8 cellular contexts compared by ENCODE assay signal in the genomic region with DNA sequence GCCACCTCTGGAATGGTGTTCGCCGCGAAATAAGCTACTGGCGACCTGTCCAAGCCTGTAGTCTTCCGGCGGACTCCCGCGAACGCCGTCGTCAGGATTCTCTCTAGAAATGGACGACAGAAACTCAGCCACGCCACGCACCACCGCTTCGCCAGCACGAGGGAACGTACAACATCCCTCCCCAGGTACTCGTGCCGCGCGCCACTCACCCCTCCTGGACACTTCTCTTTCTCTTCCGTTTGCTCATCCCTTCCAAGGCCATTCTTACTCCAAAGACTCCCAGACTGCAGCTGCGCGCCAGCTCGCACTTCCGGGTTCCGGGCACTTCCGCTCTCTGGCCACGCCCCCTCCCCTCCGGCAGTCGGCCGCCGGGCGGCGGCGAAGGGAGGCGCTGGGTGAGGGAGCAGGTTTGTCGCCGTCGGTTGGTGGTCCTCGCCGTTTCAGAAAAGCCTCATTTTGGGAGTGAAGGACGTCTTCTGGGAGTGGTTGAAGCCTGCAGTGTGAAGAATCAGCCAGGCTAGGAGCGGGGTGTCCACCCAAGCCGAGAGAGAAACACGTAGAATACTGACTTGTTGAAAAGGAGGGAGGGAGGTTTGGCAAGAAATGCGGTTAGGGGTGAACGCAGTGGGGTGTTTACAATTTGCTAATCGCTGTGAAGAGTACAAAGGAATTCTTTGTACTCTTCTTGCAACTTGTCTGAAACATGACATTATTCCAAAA. TPM values are rescaled to one million over a fixed set of nuclear protein-coding genes. Genes with fewer than 3 reads are reported as not detected.
DNase-seq lines count a peak whose midpoint lies in the region; FAIRE-seq and TF ChIP-seq lines count a peak whose summit lies in the region.

A gene with protein sequence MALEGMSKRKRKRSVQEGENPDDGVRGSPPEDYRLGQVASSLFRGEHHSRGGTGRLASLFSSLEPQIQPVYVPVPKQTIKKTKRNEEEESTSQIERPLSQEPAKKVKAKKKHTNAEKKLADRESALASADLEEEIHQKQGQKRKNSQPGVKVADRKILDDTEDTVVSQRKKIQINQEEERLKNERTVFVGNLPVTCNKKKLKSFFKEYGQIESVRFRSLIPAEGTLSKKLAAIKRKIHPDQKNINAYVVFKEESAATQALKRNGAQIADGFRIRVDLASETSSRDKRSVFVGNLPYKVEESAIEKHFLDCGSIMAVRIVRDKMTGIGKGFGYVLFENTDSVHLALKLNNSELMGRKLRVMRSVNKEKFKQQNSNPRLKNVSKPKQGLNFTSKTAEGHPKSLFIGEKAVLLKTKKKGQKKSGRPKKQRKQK (minus strand): TSS at position 286 of the 720 bp plus-strand sequence. CDS start 24 bp downstream, at position 262.

- H4K8ac ChIP-seq in neuronal stem cell (ENCODE audit: low read depth, low read length): no peak within 1 kb of the TSS

- WGBS in neuronal stem cell (ENCODE audit: extremely low coverage in 2 of 2, insufficient read length in 2 of 2, insufficient replicate concordance in 1 of 2), 2 donors: no CpG with 5 or more reads among the region's 50 CpGs

- peak within 1 kb of the TSS; percentile 57 for H3K14ac ChIP-seq in neuronal stem cell (ENCODE audit: low read length)

- H2AK5ac ChIP-seq in neuronal stem cell (ENCODE audit: low read depth, low read length): no peak within 1 kb of the TSS

- no peak within 1 kb of the TSS for H2BK120ac ChIP-seq in neuronal stem cell (ENCODE audit: low read depth, low read length)

- H4K91ac ChIP-seq in neuronal stem cell (ENCODE audit: low read depth, low read length, poor library complexity): no peak within 1 kb of the TSS

- no peaks in the 10 kb centered on the region for H3K9me3 ChIP-seq in neuronal stem cell (replicated peaks in 1 of 2; ENCODE audit: control insufficient read depth in 2 of 2, insufficient read depth in 1 of 2, low read depth in 1 of 2, low read length in 2 of 2)
- no peaks in the 10 kb centered on the region for H3K9me3 ChIP-seq in subcutaneous abdominal adipose tissue (ENCODE audit: control insufficient read depth in 5 of 5, low read length in 5 of 5)

- peaks cover 15% of the 10 kb centered on the region for H3K36me3 ChIP-seq in GM06990 (ENCODE audit: control insufficient read depth, insufficient read depth, low read length)
- H3K36me3 ChIP-seq in neuronal stem cell (replicated peaks in 1 of 2; ENCODE audit: control insufficient read depth in 2 of 2, insufficient read depth in 2 of 2, low read length in 2 of 2): peaks cover 13 to 47% of the 10 kb centered on the region in 2 donors
- H3K36me3 ChIP-seq in subcutaneous abdominal adipose tissue (ENCODE audit: control insufficient read depth in 5 of 5, insufficient read depth in 5 of 5, low read length in 5 of 5): peaks cover 10 to 26% (median 21%) of the 10 kb centered on the region in 5 donors

- H3K4me3 ChIP-seq in GM06990 (replicated peaks; ENCODE audit: low read depth, low read length) (peak within 1 kb of the TSS; percentile 68), HFF-Myc (replicated peaks; ENCODE audit: low read depth, low read length) (peak within 1 kb of the TSS; percentile 79), neuronal stem cell (ENCODE audit: low read length in 2 of 2) (peak within 1 kb of the TSS; percentile 77 to 92), subcutaneous abdominal adipose tissue (ENCODE audit: low read depth in 1 of 5, low read length in 5 of 5) (peak within 1 kb of the TSS; percentile 90 to 98 (median 96))

- TF ChIP-seq CTCF in GM06990 (IDR thresholded peaks at IDR 0.05; ENCODE audit: insufficient read depth, low read length, poor library complexity, severe bottlenecking) (peak; percentile 20), HFF-Myc (IDR thresholded peaks at IDR 0.05; ENCODE audit: low read depth, low read length, missing control alignments) (no peak)

- DNase-seq in GM06990 (ENCODE audit: extremely low read depth, insufficient read length): peak; percentile 94
- DNase-seq in HFF-Myc (ENCODE audit: extremely low read depth, low read depth): peak; percentile 51
- DNase-seq in NAMALWA (ENCODE audit: low spot score): peak; percentile 94
- DNase-seq in SK-N-DZ (ENCODE audit: low spot score): peak; percentile 87
- DNase-seq in activated naive CD4-positive, alpha-beta T cell treated with Interleukin-2 at 50 U/mL for 16 hours: peak; percentile 95
- peak; percentile 79 to 89 for DNase-seq in frontal cortex (ENCODE audit: low spot score in 2 of 2)
- peak; percentile 84 for DNase-seq in neuronal stem cell (ENCODE audit: low spot score)

- H3K27ac ChIP-seq in neuronal stem cell (replicated peaks; ENCODE audit: low read length) (peak within 1 kb of the TSS; percentile 77), subcutaneous abdominal adipose tissue (ENCODE audit: low read depth, low read length) (peak within 1 kb of the TSS; percentile 88)

- H3K4me1 ChIP-seq in neuronal stem cell (ENCODE audit: control insufficient read depth in 2 of 2, insufficient read depth in 1 of 2, low read depth in 1 of 2, low read length in 2 of 2) (peaks cover 3% of the 10 kb centered on the region in 2 donors), subcutaneous abdominal adipose tissue (ENCODE audit: control insufficient read depth in 5 of 5, insufficient read depth in 5 of 5, low read length in 5 of 5) (peaks cover 0 to 19% (median 18%) of the 10 kb centered on the region in 5 donors)

- H2BK5ac ChIP-seq in neuronal stem cell (ENCODE audit: low read length): no peak within 1 kb of the TSS

- peaks cover 3% of the 10 kb centered on the region for H3K79me1 ChIP-seq in neuronal stem cell (ENCODE audit: low read depth, low read length)

- H3K4me2 ChIP-seq in neuronal stem cell (ENCODE audit: insufficient read depth, low read length, poor library complexity, severe bottlenecking): peak within 1 kb of the TSS; percentile 63

- peak within 1 kb of the TSS; percentile 92 for H3K23ac ChIP-seq in neuronal stem cell (ENCODE audit: low read depth, low read length, poor library complexity)

- FAIRE-seq in frontal cortex (lab: Jason Lieb, UNC): no peak

- no peaks in the 10 kb centered on the region for H3K27me3 ChIP-seq in GM06990 (replicated peaks; ENCODE audit: control insufficient read depth, insufficient read depth, low read length)
- no peaks in the 10 kb centered on the region for H3K27me3 ChIP-seq in neuronal stem cell (ENCODE audit: control insufficient read depth in 3 of 3, insufficient read depth in 3 of 3, low read depth in 1 of 3, low read length in 3 of 3)
- no peaks in the 10 kb centered on the region for H3K27me3 ChIP-seq in subcutaneous abdominal adipose tissue (ENCODE audit: control insufficient read depth in 5 of 5, insufficient read depth in 4 of 5, low read length in 5 of 5)

- H2AFZ ChIP-seq in neuronal stem cell (ENCODE audit: low read length): peak within 1 kb of the TSS; percentile 88

- peak within 1 kb of the TSS; percentile 93 for H3K18ac ChIP-seq in neuronal stem cell (ENCODE audit: low read length)

- H3K9ac ChIP-seq in neuronal stem cell (ENCODE audit: low read depth, low read length, poor library complexity) (peak within 1 kb of the TSS; percentile 95), subcutaneous abdominal adipose tissue (ENCODE audit: low read length in 5 of 5) (peak within 1 kb of the TSS; percentile 86 to 94 (median 90))

- H3K4ac ChIP-seq in neuronal stem cell (ENCODE audit: low read length): no peak within 1 kb of the TSS

- H2BK12ac ChIP-seq in neuronal stem cell (ENCODE audit: low read length): no peak within 1 kb of the TSS

- no peak within 1 kb of the TSS for H2BK15ac ChIP-seq in neuronal stem cell (ENCODE audit: low read length)

RNA-seq across cellular contexts. Expression of the gene that starts here (rescaled TPM):
- 62.2 and 128 TPM in 2 replicates for polyA plus RNA-seq in SK-N-DZ (2014; cell fraction: cytosol; rRNA removed)
- 54.2 and 66.8 TPM in 2 replicates for polyA plus RNA-seq in SK-N-DZ (2014; cell fraction: nucleus; rRNA removed)
- total RNA-seq in frontal cortex: 58.7 TPM
- 97.9 TPM for polyA plus RNA-seq in neuronal stem cell (2013, experiment 1 of 2)
- polyA plus RNA-seq in neuronal stem cell (2013, experiment 2 of 2): 100 TPM

Comparison
In these comparisons a context has a peak if more than half of its experiments do, and no peak if none do; other contexts are left out.
1. Peak in every context shown above with its lines: DNase-seq, H3K4me3 ChIP-seq and H3K27ac ChIP-seq.